Comparison of ENCODE assay signal across 15 cellular contexts in the genomic region with DNA sequence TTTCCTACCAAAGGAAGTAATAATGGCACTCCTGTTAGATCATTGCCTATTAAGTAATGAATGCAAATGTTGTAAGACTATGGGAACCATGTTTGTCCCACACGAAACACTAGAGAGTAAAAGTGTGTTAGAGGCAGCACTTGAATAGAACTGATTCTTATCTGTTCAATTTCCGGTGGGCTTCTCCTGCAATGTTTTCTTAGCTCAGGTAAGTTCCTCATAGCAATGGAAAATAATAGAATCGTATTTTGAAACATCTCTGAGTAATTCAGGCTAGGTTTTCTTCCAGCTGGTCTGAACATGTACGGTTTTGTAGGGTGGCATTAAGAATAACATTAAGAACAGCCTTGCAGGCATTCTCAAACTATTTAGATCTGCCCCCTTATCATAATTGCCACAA.
"Had no signal": no experiment of that assay in that cellular context is flagged by ENCODE, and none has a peak within 500 bp of the region (broad histone marks: within the 10 kb centered on the region; RNA-seq: fewer than 3 reads in every experiment).

No MANE protein-coding gene starts in this region.

- H3K9me3 ChIP-seq: esophagus squamous epithelium, mucosa of descending colon, right atrium auricular region had no signal

- H3K4me3 ChIP-seq: dorsolateral prefrontal cortex, esophagus squamous epithelium, mucosa of descending colon, right atrium auricular region had no signal

- H3K27me3 ChIP-seq: dorsolateral prefrontal cortex, esophagus squamous epithelium, right atrium auricular region had no signal

- H3K27ac ChIP-seq: dorsolateral prefrontal cortex, right atrium auricular region had no signal

- DNase-seq: cortex of kidney; dorsolateral prefrontal cortex; effector CD8-positive, alpha-beta T cell; esophagus squamous epithelium; foreskin fibroblast; left colon; left ventricle myocardium superior; mucosa of descending colon; natural killer cell; posterior cingulate gyrus; small intestine; stimulated activated CD4-positive, alpha-beta T cell treated with anti-CD3 and anti-CD28 coated beads, Interleukin-2, amount 100 ng/mL, for 48 hours; stimulated activated naive CD4-positive, alpha-beta T cell treated with Interleukin-2 at 50 U/mL for 16 hours; trophoblast cell had no signal

- H3K36me3 ChIP-seq: esophagus squamous epithelium, right atrium auricular region had no signal

- FAIRE-seq: small intestine had no signal

- ATAC-seq: left colon, left ventricle myocardium superior, mucosa of descending colon, natural killer cell had no signal

- H3K4me1 ChIP-seq: right atrium auricular region had no signal
